In the genomic region with DNA sequence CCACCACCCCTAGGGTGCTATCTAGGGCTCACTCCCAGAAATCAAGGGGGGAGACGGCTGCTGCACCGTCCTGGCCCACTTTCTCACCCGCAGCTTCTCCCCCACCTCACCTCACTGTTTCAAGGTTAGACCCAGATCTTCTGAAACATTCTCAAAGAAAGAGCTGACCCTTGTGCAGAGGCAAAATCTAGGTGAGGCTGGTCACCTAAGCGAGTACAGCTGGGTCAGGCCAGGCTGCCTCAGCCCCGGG, we compare ENCODE assay signal across 1 cellular context.
TF ChIP-seq lines count a peak whose summit lies in the region.

No MANE protein-coding gene starts in this region.

TF ChIP-seq in K562, 482 proteins besides CTCF, POLR2A, EP300 and RAD21 (continues in another document):
- TF ChIP-seq ZNF76 (CRISPR knock-in tag; IDR thresholded peaks at IDR 0.05; ENCODE audit: borderline replicate concordance) (no peak), CREBBP (IDR thresholded peaks at IDR 0.05; ENCODE audit: low read depth, low read length) (no peak), CBFA2T2 (conservative IDR thresholded peaks at IDR 0.05) (no peak), HMG20A (CRISPR knock-in tag; conservative IDR thresholded peaks at IDR 0.05) (no peak), PTTG1 (tag; IDR thresholded peaks at IDR 0.05; ENCODE audit: low read depth) (no peak), MXI1 (IDR thresholded peaks at IDR 0.05; ENCODE audit: low read depth, low read length) (0 out of 2 replicates have a peak, but pooled peaks have one; percentile 53), NR4A1 (CRISPR knock-in tag; IDR thresholded peaks at IDR 0.05) (no peak), NR4A1 (tag; IDR thresholded peaks at IDR 0.05) (no peak), CAMTA2 (CRISPR knock-in tag; conservative IDR thresholded peaks at IDR 0.05) (no peak), ZNF197 (CRISPR knock-in tag; IDR thresholded peaks at IDR 0.05; ENCODE audit: low read depth) (no peak), ZNF324 (CRISPR knock-in tag; IDR thresholded peaks at IDR 0.05) (no peak), PHF21A (IDR thresholded peaks at IDR 0.05; ENCODE audit: borderline replicate concordance, low read depth) (no peak), SREBF2 (CRISPR knock-in tag; IDR thresholded peaks at IDR 0.05) (0 out of 2 replicates have a peak, but pooled peaks have one; percentile 55), COPS2 (conservative IDR thresholded peaks at IDR 0.05) (no peak), ZBTB7A (IDR thresholded peaks at IDR 0.05; ENCODE audit: borderline replicate concordance, control insufficient read depth, low read depth, low read length) (no peak), STAT5A (IDR thresholded peaks at IDR 0.05; ENCODE audit: borderline replicate concordance, low read length) (no peak), TCF7 (IDR thresholded peaks at IDR 0.05; ENCODE audit: borderline replicate concordance) (no peak), HNRNPLL (IDR thresholded peaks at IDR 0.05; ENCODE audit: low read depth, low read length, poor library complexity, severe bottlenecking) (no peak), SMAD1 (IDR thresholded peaks at IDR 0.05; ENCODE audit: low read depth, low read length, partially characterized antibody) (no peak), HIVEP1 (CRISPR knock-in tag; IDR thresholded peaks at IDR 0.05) (0 out of 2 replicates have a peak, but pooled peaks have one; percentile 52), CBFB (CRISPR knock-in tag; IDR thresholded peaks at IDR 0.05) (peak; percentile 23; the same call in 1 of the 2 replicates), SMARCA4 (IDR thresholded peaks at IDR 0.05) (no peak), DMBX1 (CRISPR knock-in tag; IDR thresholded peaks at IDR 0.05; ENCODE audit: borderline replicate concordance) (no peak), ELF1 (tag; IDR thresholded peaks at IDR 0.05) (no peak), FOXK2 (conservative IDR thresholded peaks at IDR 0.05 in 1 of 2, IDR thresholded peaks at IDR 0.05 in 1 of 2; ENCODE audit: low read depth in 2 of 2) (no peak), NRF1 (conservative IDR thresholded peaks at IDR 0.05 in 1 of 2, IDR thresholded peaks at IDR 0.05 in 1 of 2) (no peak), PHB2 (IDR thresholded peaks at IDR 0.05; ENCODE audit: low read depth) (no peak), NCOR1 (IDR thresholded peaks at IDR 0.05) (no peak), HNRNPUL1 (IDR thresholded peaks at IDR 0.05; ENCODE audit: low read length) (no peak), CEBPB (tag; IDR thresholded peaks at IDR 0.05) (peak; percentile 78; the same call in 1 of the 2 replicates), TCF7L2 (IDR thresholded peaks at IDR 0.05; ENCODE audit: low read depth, low read length) (no peak), ZNF316 (IDR thresholded peaks at IDR 0.05) (no peak), PYGO2 (tag; IDR thresholded peaks at IDR 0.05) (no peak), NR1H2 (CRISPR knock-in tag; IDR thresholded peaks at IDR 0.05) (no peak)
- TF ChIP-seq, protein P1, sequence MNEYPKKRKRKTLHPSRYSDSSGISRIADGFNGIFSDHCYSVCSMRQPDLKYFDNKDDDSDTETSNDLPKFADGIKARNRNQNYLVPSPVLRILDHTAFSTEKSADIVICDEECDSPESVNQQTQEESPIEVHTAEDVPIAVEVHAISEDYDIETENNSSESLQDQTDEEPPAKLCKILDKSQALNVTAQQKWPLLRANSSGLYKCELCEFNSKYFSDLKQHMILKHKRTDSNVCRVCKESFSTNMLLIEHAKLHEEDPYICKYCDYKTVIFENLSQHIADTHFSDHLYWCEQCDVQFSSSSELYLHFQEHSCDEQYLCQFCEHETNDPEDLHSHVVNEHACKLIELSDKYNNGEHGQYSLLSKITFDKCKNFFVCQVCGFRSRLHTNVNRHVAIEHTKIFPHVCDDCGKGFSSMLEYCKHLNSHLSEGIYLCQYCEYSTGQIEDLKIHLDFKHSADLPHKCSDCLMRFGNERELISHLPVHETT (CRISPR knock-in tag; conservative IDR thresholded peaks at IDR 0.05 in 1 of 2, IDR thresholded peaks at IDR 0.05 in 1 of 2): 0 out of 4 replicates have a peak, but pooled peaks of 1 of the 2 experiments have one; percentile 50
- TF ChIP-seq, protein P2, sequence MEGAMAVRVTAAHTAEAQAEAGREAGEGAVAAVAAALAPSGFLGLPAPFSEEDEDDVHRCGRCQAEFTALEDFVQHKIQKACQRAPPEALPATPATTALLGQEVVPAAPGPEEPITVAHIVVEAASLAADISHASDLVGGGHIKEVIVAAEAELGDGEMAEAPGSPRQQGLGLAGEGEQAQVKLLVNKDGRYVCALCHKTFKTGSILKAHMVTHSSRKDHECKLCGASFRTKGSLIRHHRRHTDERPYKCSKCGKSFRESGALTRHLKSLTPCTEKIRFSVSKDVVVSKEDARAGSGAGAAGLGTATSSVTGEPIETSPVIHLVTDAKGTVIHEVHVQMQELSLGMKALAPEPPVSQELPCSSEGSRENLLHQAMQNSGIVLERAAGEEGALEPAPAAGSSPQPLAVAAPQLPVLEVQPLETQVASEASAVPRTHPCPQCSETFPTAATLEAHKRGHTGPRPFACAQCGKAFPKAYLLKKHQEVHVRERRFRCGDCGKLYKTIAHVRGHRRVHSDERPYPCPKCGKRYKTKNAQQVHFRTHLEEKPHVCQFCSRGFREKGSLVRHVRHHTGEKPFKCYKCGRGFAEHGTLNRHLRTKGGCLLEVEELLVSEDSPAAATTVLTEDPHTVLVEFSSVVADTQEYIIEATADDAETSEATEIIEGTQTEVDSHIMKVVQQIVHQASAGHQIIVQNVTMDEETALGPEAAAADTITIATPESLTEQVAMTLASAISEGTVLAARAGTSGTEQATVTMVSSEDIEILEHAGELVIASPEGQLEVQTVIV (CRISPR knock-in tag; IDR thresholded peaks at IDR 0.05; ENCODE audit: borderline replicate concordance): no peak
- TF ChIP-seq, protein P3, sequence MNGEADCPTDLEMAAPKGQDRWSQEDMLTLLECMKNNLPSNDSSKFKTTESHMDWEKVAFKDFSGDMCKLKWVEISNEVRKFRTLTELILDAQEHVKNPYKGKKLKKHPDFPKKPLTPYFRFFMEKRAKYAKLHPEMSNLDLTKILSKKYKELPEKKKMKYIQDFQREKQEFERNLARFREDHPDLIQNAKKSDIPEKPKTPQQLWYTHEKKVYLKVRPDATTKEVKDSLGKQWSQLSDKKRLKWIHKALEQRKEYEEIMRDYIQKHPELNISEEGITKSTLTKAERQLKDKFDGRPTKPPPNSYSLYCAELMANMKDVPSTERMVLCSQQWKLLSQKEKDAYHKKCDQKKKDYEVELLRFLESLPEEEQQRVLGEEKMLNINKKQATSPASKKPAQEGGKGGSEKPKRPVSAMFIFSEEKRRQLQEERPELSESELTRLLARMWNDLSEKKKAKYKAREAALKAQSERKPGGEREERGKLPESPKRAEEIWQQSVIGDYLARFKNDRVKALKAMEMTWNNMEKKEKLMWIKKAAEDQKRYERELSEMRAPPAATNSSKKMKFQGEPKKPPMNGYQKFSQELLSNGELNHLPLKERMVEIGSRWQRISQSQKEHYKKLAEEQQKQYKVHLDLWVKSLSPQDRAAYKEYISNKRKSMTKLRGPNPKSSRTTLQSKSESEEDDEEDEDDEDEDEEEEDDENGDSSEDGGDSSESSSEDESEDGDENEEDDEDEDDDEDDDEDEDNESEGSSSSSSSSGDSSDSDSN (IDR thresholded peaks at IDR 0.05; ENCODE audit: borderline replicate concordance in 1 of 2, low read depth in 2 of 2, low read length in 2 of 2): peak in 1 of 2 experiments; percentile 75; a peak in 2 of 4 replicates
- TF ChIP-seq, protein P4, sequence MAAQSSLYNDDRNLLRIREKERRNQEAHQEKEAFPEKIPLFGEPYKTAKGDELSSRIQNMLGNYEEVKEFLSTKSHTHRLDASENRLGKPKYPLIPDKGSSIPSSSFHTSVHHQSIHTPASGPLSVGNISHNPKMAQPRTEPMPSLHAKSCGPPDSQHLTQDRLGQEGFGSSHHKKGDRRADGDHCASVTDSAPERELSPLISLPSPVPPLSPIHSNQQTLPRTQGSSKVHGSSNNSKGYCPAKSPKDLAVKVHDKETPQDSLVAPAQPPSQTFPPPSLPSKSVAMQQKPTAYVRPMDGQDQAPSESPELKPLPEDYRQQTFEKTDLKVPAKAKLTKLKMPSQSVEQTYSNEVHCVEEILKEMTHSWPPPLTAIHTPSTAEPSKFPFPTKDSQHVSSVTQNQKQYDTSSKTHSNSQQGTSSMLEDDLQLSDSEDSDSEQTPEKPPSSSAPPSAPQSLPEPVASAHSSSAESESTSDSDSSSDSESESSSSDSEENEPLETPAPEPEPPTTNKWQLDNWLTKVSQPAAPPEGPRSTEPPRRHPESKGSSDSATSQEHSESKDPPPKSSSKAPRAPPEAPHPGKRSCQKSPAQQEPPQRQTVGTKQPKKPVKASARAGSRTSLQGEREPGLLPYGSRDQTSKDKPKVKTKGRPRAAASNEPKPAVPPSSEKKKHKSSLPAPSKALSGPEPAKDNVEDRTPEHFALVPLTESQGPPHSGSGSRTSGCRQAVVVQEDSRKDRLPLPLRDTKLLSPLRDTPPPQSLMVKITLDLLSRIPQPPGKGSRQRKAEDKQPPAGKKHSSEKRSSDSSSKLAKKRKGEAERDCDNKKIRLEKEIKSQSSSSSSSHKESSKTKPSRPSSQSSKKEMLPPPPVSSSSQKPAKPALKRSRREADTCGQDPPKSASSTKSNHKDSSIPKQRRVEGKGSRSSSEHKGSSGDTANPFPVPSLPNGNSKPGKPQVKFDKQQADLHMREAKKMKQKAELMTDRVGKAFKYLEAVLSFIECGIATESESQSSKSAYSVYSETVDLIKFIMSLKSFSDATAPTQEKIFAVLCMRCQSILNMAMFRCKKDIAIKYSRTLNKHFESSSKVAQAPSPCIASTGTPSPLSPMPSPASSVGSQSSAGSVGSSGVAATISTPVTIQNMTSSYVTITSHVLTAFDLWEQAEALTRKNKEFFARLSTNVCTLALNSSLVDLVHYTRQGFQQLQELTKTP (IDR thresholded peaks at IDR 0.05; ENCODE audit: low read depth in 1 of 2, partially characterized antibody in 2 of 2): peak in 1 of 2 experiments; percentile 54
- TF ChIP-seq, protein P5, sequence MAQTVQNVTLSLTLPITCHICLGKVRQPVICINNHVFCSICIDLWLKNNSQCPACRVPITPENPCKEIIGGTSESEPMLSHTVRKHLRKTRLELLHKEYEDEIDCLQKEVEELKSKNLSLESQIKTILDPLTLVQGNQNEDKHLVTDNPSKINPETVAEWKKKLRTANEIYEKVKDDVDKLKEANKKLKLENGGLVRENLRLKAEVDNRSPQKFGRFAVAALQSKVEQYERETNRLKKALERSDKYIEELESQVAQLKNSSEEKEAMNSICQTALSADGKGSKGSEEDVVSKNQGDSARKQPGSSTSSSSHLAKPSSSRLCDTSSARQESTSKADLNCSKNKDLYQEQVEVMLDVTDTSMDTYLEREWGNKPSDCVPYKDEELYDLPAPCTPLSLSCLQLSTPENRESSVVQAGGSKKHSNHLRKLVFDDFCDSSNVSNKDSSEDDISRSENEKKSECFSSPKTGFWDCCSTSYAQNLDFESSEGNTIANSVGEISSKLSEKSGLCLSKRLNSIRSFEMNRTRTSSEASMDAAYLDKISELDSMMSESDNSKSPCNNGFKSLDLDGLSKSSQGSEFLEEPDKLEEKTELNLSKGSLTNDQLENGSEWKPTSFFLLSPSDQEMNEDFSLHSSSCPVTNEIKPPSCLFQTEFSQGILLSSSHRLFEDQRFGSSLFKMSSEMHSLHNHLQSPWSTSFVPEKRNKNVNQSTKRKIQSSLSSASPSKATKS (CRISPR knock-in tag; IDR thresholded peaks at IDR 0.05): no peak
- TF ChIP-seq, protein P6, sequence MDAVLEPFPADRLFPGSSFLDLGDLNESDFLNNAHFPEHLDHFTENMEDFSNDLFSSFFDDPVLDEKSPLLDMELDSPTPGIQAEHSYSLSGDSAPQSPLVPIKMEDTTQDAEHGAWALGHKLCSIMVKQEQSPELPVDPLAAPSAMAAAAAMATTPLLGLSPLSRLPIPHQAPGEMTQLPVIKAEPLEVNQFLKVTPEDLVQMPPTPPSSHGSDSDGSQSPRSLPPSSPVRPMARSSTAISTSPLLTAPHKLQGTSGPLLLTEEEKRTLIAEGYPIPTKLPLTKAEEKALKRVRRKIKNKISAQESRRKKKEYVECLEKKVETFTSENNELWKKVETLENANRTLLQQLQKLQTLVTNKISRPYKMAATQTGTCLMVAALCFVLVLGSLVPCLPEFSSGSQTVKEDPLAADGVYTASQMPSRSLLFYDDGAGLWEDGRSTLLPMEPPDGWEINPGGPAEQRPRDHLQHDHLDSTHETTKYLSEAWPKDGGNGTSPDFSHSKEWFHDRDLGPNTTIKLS (IDR thresholded peaks at IDR 0.05; ENCODE audit: borderline replicate concordance, low read depth): no peak
- TF ChIP-seq, protein P7, sequence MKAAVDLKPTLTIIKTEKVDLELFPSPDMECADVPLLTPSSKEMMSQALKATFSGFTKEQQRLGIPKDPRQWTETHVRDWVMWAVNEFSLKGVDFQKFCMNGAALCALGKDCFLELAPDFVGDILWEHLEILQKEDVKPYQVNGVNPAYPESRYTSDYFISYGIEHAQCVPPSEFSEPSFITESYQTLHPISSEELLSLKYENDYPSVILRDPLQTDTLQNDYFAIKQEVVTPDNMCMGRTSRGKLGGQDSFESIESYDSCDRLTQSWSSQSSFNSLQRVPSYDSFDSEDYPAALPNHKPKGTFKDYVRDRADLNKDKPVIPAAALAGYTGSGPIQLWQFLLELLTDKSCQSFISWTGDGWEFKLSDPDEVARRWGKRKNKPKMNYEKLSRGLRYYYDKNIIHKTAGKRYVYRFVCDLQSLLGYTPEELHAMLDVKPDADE (conservative IDR thresholded peaks at IDR 0.05; ENCODE audit: control insufficient read depth, low read depth, low read length): peak; percentile 56; the same call in 1 of the 2 replicates
- TF ChIP-seq, protein P8, sequence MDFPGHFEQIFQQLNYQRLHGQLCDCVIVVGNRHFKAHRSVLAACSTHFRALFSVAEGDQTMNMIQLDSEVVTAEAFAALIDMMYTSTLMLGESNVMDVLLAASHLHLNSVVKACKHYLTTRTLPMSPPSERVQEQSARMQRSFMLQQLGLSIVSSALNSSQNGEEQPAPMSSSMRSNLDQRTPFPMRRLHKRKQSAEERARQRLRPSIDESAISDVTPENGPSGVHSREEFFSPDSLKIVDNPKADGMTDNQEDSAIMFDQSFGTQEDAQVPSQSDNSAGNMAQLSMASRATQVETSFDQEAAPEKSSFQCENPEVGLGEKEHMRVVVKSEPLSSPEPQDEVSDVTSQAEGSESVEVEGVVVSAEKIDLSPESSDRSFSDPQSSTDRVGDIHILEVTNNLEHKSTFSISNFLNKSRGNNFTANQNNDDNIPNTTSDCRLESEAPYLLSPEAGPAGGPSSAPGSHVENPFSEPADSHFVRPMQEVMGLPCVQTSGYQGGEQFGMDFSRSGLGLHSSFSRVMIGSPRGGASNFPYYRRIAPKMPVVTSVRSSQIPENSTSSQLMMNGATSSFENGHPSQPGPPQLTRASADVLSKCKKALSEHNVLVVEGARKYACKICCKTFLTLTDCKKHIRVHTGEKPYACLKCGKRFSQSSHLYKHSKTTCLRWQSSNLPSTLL (IDR thresholded peaks at IDR 0.05): no peak
- TF ChIP-seq, protein P9, sequence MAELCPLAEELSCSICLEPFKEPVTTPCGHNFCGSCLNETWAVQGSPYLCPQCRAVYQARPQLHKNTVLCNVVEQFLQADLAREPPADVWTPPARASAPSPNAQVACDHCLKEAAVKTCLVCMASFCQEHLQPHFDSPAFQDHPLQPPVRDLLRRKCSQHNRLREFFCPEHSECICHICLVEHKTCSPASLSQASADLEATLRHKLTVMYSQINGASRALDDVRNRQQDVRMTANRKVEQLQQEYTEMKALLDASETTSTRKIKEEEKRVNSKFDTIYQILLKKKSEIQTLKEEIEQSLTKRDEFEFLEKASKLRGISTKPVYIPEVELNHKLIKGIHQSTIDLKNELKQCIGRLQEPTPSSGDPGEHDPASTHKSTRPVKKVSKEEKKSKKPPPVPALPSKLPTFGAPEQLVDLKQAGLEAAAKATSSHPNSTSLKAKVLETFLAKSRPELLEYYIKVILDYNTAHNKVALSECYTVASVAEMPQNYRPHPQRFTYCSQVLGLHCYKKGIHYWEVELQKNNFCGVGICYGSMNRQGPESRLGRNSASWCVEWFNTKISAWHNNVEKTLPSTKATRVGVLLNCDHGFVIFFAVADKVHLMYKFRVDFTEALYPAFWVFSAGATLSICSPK (IDR thresholded peaks at IDR 0.05; ENCODE audit: borderline replicate concordance): no peak
